8 cellular contexts compared by ENCODE assay signal in genomic region chr21:33916200-33916567, GRCh38. TPM values are rescaled to one million over a fixed set of nuclear protein-coding genes. Genes with fewer than 3 reads are reported as not detected.
A peak's percentile ranks its signal among the peaks of the same experiment; 100 is the strongest.
DNase-seq lines count a peak whose midpoint lies in the region; ATAC-seq and TF ChIP-seq lines count a peak whose summit lies in the region.

No MANE protein-coding gene starts in this region.

- H3K4me3 ChIP-seq in CD8-positive, alpha-beta memory T cell (ENCODE audit: low read length): peak overlapping the region; percentile 93
- H3K4me3 ChIP-seq in ectodermal cell (ENCODE audit: insufficient read depth, low read depth, low read length): peak overlapping the region; percentile 99

- POLR2A ChIA-PET in CD8-positive, alpha-beta memory T cell (lab: Charles Lee): interaction anchor here (0.7 kb wide), 1 partner anchor 320 kb away, joined by 3 read pairs; no protein-coding TSS in a partner anchor

- H3K36me3 ChIP-seq in CD8-positive, alpha-beta memory T cell (ENCODE audit: insufficient read depth, low read length): peaks cover 2% of the 10 kb centered on the region
- peaks cover 9% of the 10 kb centered on the region for H3K36me3 ChIP-seq in ectodermal cell (ENCODE audit: control insufficient read depth, insufficient read depth, low read length)

- H3K27ac ChIP-seq in CD8-positive, alpha-beta memory T cell (ENCODE audit: low read depth, low read length): peak overlapping the region; percentile 89
- no peak overlapping the region for H3K27ac ChIP-seq in ectodermal cell (ENCODE audit: insufficient read depth, low read depth, low read length, poor library complexity, severe bottlenecking)

- peak overlapping the region; percentile 92 to 100 (median 98) for H3K27ac Mint-ChIP-seq in CD8-positive, alpha-beta memory T cell
- H3K27ac Mint-ChIP-seq in IgD-negative memory B cell (peak overlapping the region in 2 of 3 donors; percentile 86 to 99), neural crest cell (ENCODE audit: unreplicated experiment) (peak overlapping the region; percentile 90)

- H3K36me3 Mint-ChIP-seq in CD8-positive, alpha-beta memory T cell: peaks cover 0 to 34% (median 0%) of the 10 kb centered on the region in 3 donors
- H3K36me3 Mint-ChIP-seq in IgD-negative memory B cell: no peaks in the 10 kb centered on the region
- no peaks in the 10 kb centered on the region for H3K36me3 Mint-ChIP-seq in neural crest cell (ENCODE audit: low read depth)

- no peaks in the 10 kb centered on the region for H3K9me3 Mint-ChIP-seq in CD8-positive, alpha-beta memory T cell
- H3K9me3 Mint-ChIP-seq in IgD-negative memory B cell: no peaks in the 10 kb centered on the region
- no peaks in the 10 kb centered on the region for H3K9me3 Mint-ChIP-seq in neural crest cell

- TF ChIP-seq CTCF in neural crest cell (conservative IDR thresholded peaks at IDR 0.05): no peak

- CTCF ChIA-PET in CD8-positive, alpha-beta memory T cell (lab: Charles Lee): no interaction called here

- H3K27me3 Mint-ChIP-seq in CD8-positive, alpha-beta memory T cell: no peaks in the 10 kb centered on the region
- H3K27me3 Mint-ChIP-seq in IgD-negative memory B cell (peaks cover 3% of the 10 kb centered on the region), neural crest cell (ENCODE audit: low read depth) (no peaks in the 10 kb centered on the region)

- no peaks in the 10 kb centered on the region for H3K27me3 ChIP-seq in CD8-positive, alpha-beta memory T cell (ENCODE audit: insufficient read depth, low read length, poor library complexity, severe bottlenecking)
- no peaks in the 10 kb centered on the region for H3K27me3 ChIP-seq in ectodermal cell (ENCODE audit: control insufficient read depth, insufficient read depth, low read length, poor library complexity, severe bottlenecking)

- peak overlapping the region; percentile 97 to 100 (median 98) for H3K4me3 Mint-ChIP-seq in CD8-positive, alpha-beta memory T cell
- peak overlapping the region; percentile 97 to 100 (median 99) for H3K4me3 Mint-ChIP-seq in IgD-negative memory B cell
- H3K4me3 Mint-ChIP-seq in neural crest cell: peak overlapping the region; percentile 100

- WGBS in ectodermal cell, 2 experiments: 66 to 95% methylated on average over 3 to 5 of the region's 5 CpGs

- peaks cover 27 to 45% (median 35%) of the 10 kb centered on the region in 3 donors for H3K4me1 Mint-ChIP-seq in CD8-positive, alpha-beta memory T cell
- H3K4me1 Mint-ChIP-seq in IgD-negative memory B cell (peaks cover 15 to 23% (median 23%) of the 10 kb centered on the region in 3 donors), neural crest cell (peaks cover 25% of the 10 kb centered on the region)

- no peak for ATAC-seq in HG03565 (IDR thresholded peaks at IDR 0.05; ENCODE audit: unreplicated experiment)

- no peaks in the 10 kb centered on the region for H3K9me3 ChIP-seq in CD8-positive, alpha-beta memory T cell (ENCODE audit: low read length)
- H3K9me3 ChIP-seq in ectodermal cell (ENCODE audit: control insufficient read depth, low read length): no peaks in the 10 kb centered on the region

- peaks cover 19% of the 10 kb centered on the region for H3K4me1 ChIP-seq in CD8-positive, alpha-beta memory T cell (ENCODE audit: insufficient read depth, low read length)
- peaks cover 5% of the 10 kb centered on the region for H3K4me1 ChIP-seq in ectodermal cell (ENCODE audit: control insufficient read depth, insufficient read depth, low read length)

- DNase-seq in CD8-positive, alpha-beta memory T cell: no peak
- DNase-seq in neural crest cell (ENCODE audit: low read depth, low spot score) (no peak), hypothalamus (lab: John Stamatoyannopoulos, UW) (no peak), activated gamma-delta T cell (lab: John Stamatoyannopoulos, UW) (no peak), foreskin melanocyte (no peak)

RNA-seq across cellular contexts. Expression of gene ATP5PO, which starts 0.6 kb away (rescaled TPM):
- 100 to 1,000 TPM; 183 to 194 TPM for total RNA-seq in CD8-positive, alpha-beta memory T cell
- 316 TPM for polyA plus RNA-seq in CD8-positive, alpha-beta memory T cell
- polyA plus RNA-seq in IgD-negative memory B cell: 342 TPM
- 349 TPM for polyA plus RNA-seq in ectodermal cell (2013, experiment 1 of 4)
- 353 TPM for polyA plus RNA-seq in ectodermal cell (2013, experiment 2 of 4)
- 329 TPM for polyA plus RNA-seq in ectodermal cell (2013, experiment 3 of 4)
- 381 TPM for polyA plus RNA-seq in ectodermal cell (2013, experiment 4 of 4)
- total RNA-seq in neural crest cell: 231 and 234 TPM in 2 replicates
